17 cellular contexts compared by ENCODE assay signal in genomic region chr22:29327089-29327764, GRCh38. TPM values are rescaled to one million over a fixed set of nuclear protein-coding genes. Genes with fewer than 3 reads are reported as not detected.
DNase-seq lines count a peak whose midpoint lies in the region; ATAC-seq and TF ChIP-seq lines count a peak whose summit lies in the region.
"Had no signal": no experiment of that assay in that cellular context is flagged by ENCODE, and none has a peak within 500 bp of the region (broad histone marks: within the 10 kb centered on the region; RNA-seq: fewer than 3 reads in every experiment).

No MANE protein-coding gene starts in this region.

- intact Hi-C loops in right cardiac atrium (cut with DNase I) (no loop called here), aorta (cut with DNase I) (no loop called here)

- H3K4me1 ChIP-seq in right cardiac atrium (ENCODE audit: control insufficient read depth, insufficient read depth, low read length) (peaks cover 2% of the 10 kb centered on the region), right atrium auricular region (no peaks in the 10 kb centered on the region), endocrine pancreas (ENCODE audit: control insufficient read depth, insufficient read depth, low read length) (no peaks in the 10 kb centered on the region), neuronal stem cell (ENCODE audit: control insufficient read depth in 2 of 2, insufficient read depth in 1 of 2, low read depth in 1 of 2, low read length in 2 of 2) (peaks cover 4 to 7% of the 10 kb centered on the region in 2 donors), aorta (ENCODE audit: control insufficient read depth in 1 of 2, insufficient read depth in 2 of 2, low read length in 2 of 2) (no peaks in the 10 kb centered on the region), BE2C (peaks cover 3% of the 10 kb centered on the region)
- H3K4me1 ChIP-seq: Peyer's patch had no signal

- H3K4me2 ChIP-seq in neuronal stem cell (ENCODE audit: insufficient read depth, low read length, poor library complexity, severe bottlenecking): no peak overlapping the region

- no peaks in the 10 kb centered on the region for H3K79me1 ChIP-seq in neuronal stem cell (ENCODE audit: low read depth, low read length)

- H4K91ac ChIP-seq in neuronal stem cell (ENCODE audit: low read depth, low read length, poor library complexity): no peak overlapping the region

- DNase-seq in right cardiac atrium (peak in 2 of 3 donors; percentile 55 to 57), right atrium auricular region (ENCODE audit: low spot score) (no peak), neuronal stem cell (ENCODE audit: low spot score) (no peak), aorta (peak in 1 of 2 donors; percentile 51), BE2C (no peak), AG08396 (ENCODE audit: low spot score) (no peak)
- DNase-seq: C1 segment of cervical spinal cord; CD8-positive, alpha-beta memory T cell; NCI-H1105 treated with DMSO at 0.1 percent for 48 hours; NCI-H1694; NCI-H2081 treated with DMSO at 0.1 percent for 48 hours; Peyer's patch; SHP77 treated with DMSO at 0.1 percent for 48 hours had no signal

- H2AFZ ChIP-seq in neuronal stem cell (ENCODE audit: low read length): no peak overlapping the region

- H3K9ac ChIP-seq in endocrine pancreas (ENCODE audit: control insufficient read depth, insufficient read depth, low read length): peak overlapping the region; percentile 32
- no peak overlapping the region for H3K9ac ChIP-seq in neuronal stem cell (ENCODE audit: low read depth, low read length, poor library complexity)

- H3K36me3 ChIP-seq in right atrium auricular region (peaks cover 42% of the 10 kb centered on the region), endocrine pancreas (ENCODE audit: control insufficient read depth, insufficient read depth, low read length) (no peaks in the 10 kb centered on the region), neuronal stem cell (replicated peaks in 1 of 2; ENCODE audit: control insufficient read depth in 2 of 2, insufficient read depth in 2 of 2, low read length in 2 of 2) (peaks cover 11 to 52% of the 10 kb centered on the region in 2 donors), aorta (ENCODE audit: control insufficient read depth in 1 of 2, insufficient read depth in 2 of 2, low read length in 1 of 2) (peaks cover 0 to 4% of the 10 kb centered on the region in 2 donors), BE2C (peaks cover 27% of the 10 kb centered on the region)

- ATAC-seq in right cardiac atrium: no peak
- peak; percentile 5 for ATAC-seq in aorta (ENCODE audit: low FRiP score)
- ATAC-seq in activated CD4-positive, CD25-positive, alpha-beta regulatory T cell treated with anti-CD3 and anti-CD28 coated beads, Interleukin-2, amount 50 U/mL, for 24 hours: no peak
- ATAC-seq: K562 had no signal

- no peak overlapping the region for H2BK15ac ChIP-seq in neuronal stem cell (ENCODE audit: low read length)

- TF ChIP-seq CTCF in right atrium auricular region (IDR thresholded peaks at IDR 0.05) (no peak), BE2C (IDR thresholded peaks at IDR 0.05; ENCODE audit: low read depth, low read length) (no peak)

- H3K9me3 ChIP-seq in right cardiac atrium (ENCODE audit: control insufficient read depth, low read length) (no peaks in the 10 kb centered on the region), right atrium auricular region (no peaks in the 10 kb centered on the region), endocrine pancreas (ENCODE audit: control insufficient read depth, low read length) (no peaks in the 10 kb centered on the region), neuronal stem cell (replicated peaks in 1 of 2; ENCODE audit: control insufficient read depth in 2 of 2, insufficient read depth in 1 of 2, low read depth in 1 of 2, low read length in 2 of 2) (no peaks in the 10 kb centered on the region), aorta (ENCODE audit: control insufficient read depth, low read length) (no peaks in the 10 kb centered on the region), BE2C (no peaks in the 10 kb centered on the region)
- H3K9me3 ChIP-seq: Peyer's patch had no signal

- H3K4ac ChIP-seq in neuronal stem cell (ENCODE audit: low read length): no peak overlapping the region

- H3K4me3 ChIP-seq in right cardiac atrium (ENCODE audit: low read length) (no peak overlapping the region), right atrium auricular region (no peak overlapping the region), endocrine pancreas (ENCODE audit: control insufficient read depth, insufficient read depth, low read length) (no peak overlapping the region), neuronal stem cell (ENCODE audit: low read length in 2 of 2) (no peak overlapping the region), aorta (ENCODE audit: low read length in 2 of 2) (no peak overlapping the region), BE2C (ENCODE audit: low read depth, low read length) (no peak overlapping the region)
- H3K4me3 ChIP-seq: K562, Peyer's patch had no signal

- H2BK120ac ChIP-seq in neuronal stem cell (ENCODE audit: low read depth, low read length): no peak overlapping the region

- peak overlapping the region; percentile 28 for H3K18ac ChIP-seq in neuronal stem cell (ENCODE audit: low read length)

- H4K8ac ChIP-seq in neuronal stem cell (ENCODE audit: low read depth, low read length): no peak overlapping the region

- H3K14ac ChIP-seq in neuronal stem cell (ENCODE audit: low read length): no peak overlapping the region

- 80% methylated on average over 15 of the region's 15 CpGs for WGBS in right cardiac atrium
- no CpG with 5 or more reads among the region's 15 CpGs for WGBS in neuronal stem cell (ENCODE audit: extremely low coverage in 2 of 2, insufficient read length in 2 of 2, insufficient replicate concordance in 1 of 2), 2 donors
- WGBS in aorta, 2 donors: 86% methylated on average over 15 of the region's 15 CpGs

- H3K27ac ChIP-seq in right cardiac atrium (ENCODE audit: low read length) (no peak overlapping the region), right atrium auricular region (no peak overlapping the region), neuronal stem cell (replicated peaks; ENCODE audit: low read length) (no peak overlapping the region), aorta (ENCODE audit: low read depth in 1 of 2, low read length in 2 of 2) (no peak overlapping the region)
- H3K27ac ChIP-seq: Peyer's patch had no signal

- no peak overlapping the region for H2AK5ac ChIP-seq in neuronal stem cell (ENCODE audit: low read depth, low read length)

- peak overlapping the region; percentile 80 for H3K23ac ChIP-seq in neuronal stem cell (ENCODE audit: low read depth, low read length, poor library complexity)

- H2BK5ac ChIP-seq in neuronal stem cell (ENCODE audit: low read length): no peak overlapping the region

- H2BK12ac ChIP-seq in neuronal stem cell (ENCODE audit: low read length): no peak overlapping the region

- H3K27me3 ChIP-seq in right cardiac atrium (ENCODE audit: control insufficient read depth, insufficient read depth) (no peaks in the 10 kb centered on the region), right atrium auricular region (no peaks in the 10 kb centered on the region), endocrine pancreas (ENCODE audit: control insufficient read depth, insufficient read depth, low read length) (no peaks in the 10 kb centered on the region), neuronal stem cell (ENCODE audit: control insufficient read depth in 3 of 3, insufficient read depth in 3 of 3, low read depth in 1 of 3, low read length in 3 of 3) (no peaks in the 10 kb centered on the region), aorta (ENCODE audit: control insufficient read depth in 1 of 2, insufficient read depth in 2 of 2, low read length in 1 of 2) (no peaks in the 10 kb centered on the region), BE2C (no peaks in the 10 kb centered on the region)
- H3K27me3 ChIP-seq: Peyer's patch had no signal

RNA-seq across cellular contexts. Expression of gene RASL10A, which starts 11.7 kb away (rescaled TPM):
- 1 to 10 TPM; 1.1 to 2.9 (median 1.6) TPM for total RNA-seq in right cardiac atrium
- polyA plus RNA-seq in right cardiac atrium: 1.2 TPM
- total RNA-seq in right atrium auricular region: 1 to 10 TPM; 1.1 to 1.8 TPM
- 0.56 TPM for polyA plus RNA-seq in neuronal stem cell (2013, experiment 1 of 2)
- 0.53 TPM for polyA plus RNA-seq in neuronal stem cell (2013, experiment 2 of 2)
- total RNA-seq in aorta: 1 to 10 TPM; 3.0 to 3.5 TPM
- under 1 TPM in 1 of 2 donors, not detected in 1; 0.49 TPM for polyA plus RNA-seq in aorta
- not detected for polyA plus RNA-seq in BE2C (2012; ENCODE audit: insufficient read depth, insufficient read length, low read depth)
- total RNA-seq: CD8-positive, alpha-beta memory T cell; NCI-H460 had no signal
- polyA plus RNA-seq: CD8-positive, alpha-beta memory T cell had no signal

RNA-seq across cellular contexts. Expression of gene GAS2L1, which starts 20.8 kb away (rescaled TPM):
- total RNA-seq in right cardiac atrium (10 to 100 TPM; 17.1 to 25.7 (median 22.6) TPM), right atrium auricular region (10 to 100 TPM; 19.4 to 28.0 TPM), aorta (10 to 100 TPM; 21.0 to 22.3 TPM)
- polyA plus RNA-seq in right cardiac atrium (16.9 TPM), aorta (10 to 100 TPM; 11.4 to 21.5 TPM)
- polyA plus RNA-seq in neuronal stem cell (2013, experiment 1 of 2): 7.7 TPM
- polyA plus RNA-seq in neuronal stem cell (2013, experiment 2 of 2): 7.4 TPM
- 4.2 TPM for polyA plus RNA-seq in BE2C (2012; ENCODE audit: insufficient read depth, insufficient read length, low read depth)

RNA-seq across cellular contexts. Expression of gene EWSR1, which starts 59.2 kb away (rescaled TPM):
- total RNA-seq in right cardiac atrium: 100 to 1,000 TPM; 136 to 162 (median 151) TPM
- polyA plus RNA-seq in right cardiac atrium: 119 TPM
- 100 to 1,000 TPM; 153 to 179 TPM for total RNA-seq in right atrium auricular region
- polyA plus RNA-seq in neuronal stem cell (2013, experiment 1 of 2): 271 TPM
- 267 TPM for polyA plus RNA-seq in neuronal stem cell (2013, experiment 2 of 2)
- total RNA-seq in aorta: 100 to 1,000 TPM; 176 to 184 TPM
- polyA plus RNA-seq in aorta: 100 to 1,000 TPM in 1 of 2 donors, 10 to 100 TPM in 1; 74.8 to 207 TPM
- 451 TPM for polyA plus RNA-seq in BE2C (2012; ENCODE audit: insufficient read depth, insufficient read length, low read depth)

RNA-seq across cellular contexts. Expression of gene RHBDD3, which starts 59.4 kb away (rescaled TPM):
- total RNA-seq in right cardiac atrium: 10 to 100 TPM; 16.8 to 19.3 (median 17.8) TPM
- 20.8 TPM for polyA plus RNA-seq in right cardiac atrium
- 10 to 100 TPM; 16.5 to 23.4 TPM for total RNA-seq in right atrium auricular region
- 25.1 TPM for polyA plus RNA-seq in neuronal stem cell (2013, experiment 1 of 2)
- polyA plus RNA-seq in neuronal stem cell (2013, experiment 2 of 2): 24.1 TPM
- total RNA-seq in aorta: 10 to 100 TPM in 1 of 2 donors, 1 to 10 TPM in 1; 9.0 to 17.4 TPM
- polyA plus RNA-seq in aorta: 10 to 100 TPM in 1 of 2 donors, 1 to 10 TPM in 1; 5.5 to 19.4 TPM
- 79.5 TPM for polyA plus RNA-seq in BE2C (2012; ENCODE audit: insufficient read depth, insufficient read length, low read depth)

Comparison
In these comparisons a context has a peak if more than half of its experiments do, and no peak if none do; other contexts are left out.
1. DNase-seq: peak in right cardiac atrium (2 of 3); none in right atrium auricular region (single experiment), neuronal stem cell (single experiment), BE2C (single experiment) and AG08396 (single experiment).